ENCODE assay signal across 10 cellular contexts in genomic region chr2:40431600-40431955, GRCh38. TPM values are rescaled to one million over a fixed set of nuclear protein-coding genes. Genes with fewer than 3 reads are reported as not detected.
A peak's percentile ranks its signal among the peaks of the same experiment; 100 is the strongest.
DNase-seq lines count a peak whose midpoint lies in the region; ATAC-seq, FAIRE-seq and TF ChIP-seq lines count a peak whose summit lies in the region.
"Had no signal": no experiment of that assay in that cellular context is flagged by ENCODE, and none has a peak within 500 bp of the region (broad histone marks: within the 10 kb centered on the region; RNA-seq: fewer than 3 reads in every experiment).

No MANE protein-coding gene starts in this region.

- H2AFZ ChIP-seq in endothelial cell of umbilical vein (ENCODE audit: low read depth, low read length) = no peak overlapping the region

- peaks cover 31% of the 10 kb centered on the region for H3K4me1 ChIP-seq in endothelial cell of umbilical vein (ENCODE audit: control insufficient read depth, extremely low read depth, insufficient read depth, low read length)

- POLR2A ChIA-PET in endothelial cell of umbilical vein (lab: Charles Lee) = no interaction called here

- TF ChIP-seq CTCF in endothelial cell of umbilical vein (IDR thresholded peaks at IDR 0.05; ENCODE audit: extremely low read depth in 1 of 2, insufficient read depth in 1 of 2, low read depth in 1 of 2, low read length in 2 of 2) = no peak

- no peak overlapping the region for H3K4me2 ChIP-seq in endothelial cell of umbilical vein (ENCODE audit: insufficient read depth, low read length)

- no peaks in the 10 kb centered on the region for H3K9me3 ChIP-seq in endothelial cell of umbilical vein (replicated peaks; ENCODE audit: control insufficient read depth, insufficient read depth, low read length)
- H3K9me3 ChIP-seq: tibial nerve had no signal

- H3K9me1 ChIP-seq in endothelial cell of umbilical vein (replicated peaks; ENCODE audit: control insufficient read depth, extremely low read depth, insufficient read depth, low read length) = no peaks in the 10 kb centered on the region

- no peak overlapping the region for H3K9ac ChIP-seq in endothelial cell of umbilical vein (replicated peaks; ENCODE audit: extremely low read depth, insufficient read depth, low read length)

- TF ChIP-seq POLR2A in endothelial cell of umbilical vein (IDR thresholded peaks at IDR 0.05; ENCODE audit: low read depth, low read length) = no peak

- CTCF ChIA-PET in endothelial cell of umbilical vein (lab: Charles Lee) = interaction anchor here (0.9 to 1.9 kb wide), 6 partner anchors 16 to 969 kb away, joined by 3 to 10 read pairs (median 6); no protein-coding TSS in a partner anchor

- FAIRE-seq in endothelial cell of umbilical vein (lab: Jason Lieb, UNC) (no peak), GM19239 (lab: Jason Lieb, UNC) (no peak)

- DNase-seq in AML-193 (lab: John Stamatoyannopoulos, UW) = peak; percentile 69 to 82
- peak; percentile 76 for DNase-seq in NOMO-1 treated with dmso at 0.1 percent for 144 hours (lab: John Stamatoyannopoulos, UW; ENCODE audit: unreplicated experiment)
- no peak for DNase-seq in endothelial cell of umbilical vein (ENCODE audit: low read depth, low spot score)
- DNase-seq in occipital lobe (lab: John Stamatoyannopoulos, UW) = peak; percentile 24
- DNase-seq in GM19239 (ENCODE audit: insufficient read length, low spot score) = no peak
- no peak for DNase-seq in NCI-H2029 (lab: John Stamatoyannopoulos, UW)
- DNase-seq: activated CD8-positive, alpha-beta memory T cell treated with anti-CD3 and anti-CD28 coated beads, Interleukin-2, amount 50 U/mL, for 4 hours had no signal

- H3K79me2 ChIP-seq in endothelial cell of umbilical vein (ENCODE audit: control insufficient read depth, insufficient read depth, low read length) = no peaks in the 10 kb centered on the region

- intact Hi-C loops in endothelial cell of umbilical vein (cut with micrococcal nuclease) = no loop called here

- no peak for ATAC-seq in HG03378 (IDR thresholded peaks at IDR 0.05; ENCODE audit: unreplicated experiment)
- ATAC-seq in HG02759 (IDR thresholded peaks at IDR 0.05; ENCODE audit: unreplicated experiment) = no peak

- no peak overlapping the region for H3K4me3 ChIP-seq in endothelial cell of umbilical vein (replicated peaks in 1 of 3; ENCODE audit: insufficient read depth in 1 of 3, low read depth in 1 of 3, low read length in 3 of 3)
- H3K4me3 ChIP-seq: tibial nerve had no signal

- no peak overlapping the region for H3K27ac ChIP-seq in endothelial cell of umbilical vein (ENCODE audit: insufficient read depth, low read depth, low read length)
- H3K27ac ChIP-seq: tibial nerve had no signal

- dilution Hi-C loops in endothelial cell of umbilical vein (cut with MboI; ENCODE audit: extremely low pct_ligation_motif_present, low sequenced_read_pairs) = no loop called here

- H3K27me3 ChIP-seq in endothelial cell of umbilical vein (ENCODE audit: control insufficient read depth in 2 of 2, insufficient read depth in 2 of 2, low read length in 2 of 2) = no peaks in the 10 kb centered on the region
- H3K27me3 ChIP-seq: tibial nerve had no signal

- no peaks in the 10 kb centered on the region for H4K20me1 ChIP-seq in endothelial cell of umbilical vein (replicated peaks; ENCODE audit: control insufficient read depth, extremely low read depth, insufficient read depth, low read length)

- no peaks in the 10 kb centered on the region for H3K36me3 ChIP-seq in endothelial cell of umbilical vein (ENCODE audit: control insufficient read depth in 2 of 2, extremely low read depth in 1 of 2, insufficient read depth in 2 of 2, low read length in 2 of 2)
- H3K36me3 ChIP-seq: tibial nerve had no signal

- no TSS peak for BruUV-seq in endothelial cell of umbilical vein (replicated peaks; lab: Mats Ljungman, UMichigan)

TF ChIP-seq in endothelial cell of umbilical vein, 7 proteins besides CTCF, POLR2A, EP300 and RAD21:
- TF ChIP-seq EZH2 (IDR thresholded peaks at IDR 0.05; ENCODE audit: borderline replicate concordance, low read depth, low read length, severe bottlenecking) = no peak
- TF ChIP-seq MYC (IDR thresholded peaks at IDR 0.05; ENCODE audit: low read depth, low read length) = no peak
- TF ChIP-seq POLR2AphosphoS5 (IDR thresholded peaks at IDR 0.05; ENCODE audit: insufficient read depth, low read depth, low read length) = no peak
- TF ChIP-seq JUN (IDR thresholded peaks at IDR 0.05; ENCODE audit: borderline replicate concordance, insufficient read depth, insufficient read length, low read depth) = no peak
- TF ChIP-seq MAX (IDR thresholded peaks at IDR 0.05; ENCODE audit: insufficient read depth, insufficient read length) = no peak
- TF ChIP-seq GATA2 (IDR thresholded peaks at IDR 0.05; ENCODE audit: insufficient read depth, insufficient read length, low read depth, low read length) = peak; percentile 41

RNA-seq across cellular contexts. Expression of gene SLC8A1, which starts 20.3 kb away (rescaled TPM):
- 1.8 and 2.1 TPM in 2 replicates for total RNA-seq in endothelial cell of umbilical vein
- 0.11 and 0.19 TPM in 2 replicates for polyA plus RNA-seq in endothelial cell of umbilical vein
- polyA plus RNA-seq in endothelial cell of umbilical vein (2011; cell fraction: cytosol; rRNA removed) = 0.20 and 0.35 TPM in 2 replicates
- 0.45 and 0.74 TPM in 2 replicates for polyA plus RNA-seq in endothelial cell of umbilical vein (2011; cell fraction: nucleus; rRNA removed)
- 0.18 and 0.98 TPM in 2 replicates for polyA plus RNA-seq in endothelial cell of umbilical vein (2012)
- 3.5 and 5.3 TPM in 2 replicates for polyA minus RNA-seq in endothelial cell of umbilical vein
- polyA minus RNA-seq in endothelial cell of umbilical vein (2011; cell fraction: cytosol; rRNA and poly(A)+ RNA removed) = not detected
- 2.8 and 4.4 TPM in 2 replicates for polyA minus RNA-seq in endothelial cell of umbilical vein (2011; cell fraction: nucleus; rRNA and poly(A)+ RNA removed)
- 277 TPM for total RNA-seq in occipital lobe

Comparison
In these comparisons a context has a peak if more than half of its experiments do, and no peak if none do; other contexts are left out.
1. DNase-seq: peak in AML-193 (2 of 2), NOMO-1 treated with dmso at 0.1 percent for 144 hours (single experiment) and occipital lobe (single experiment); none in endothelial cell of umbilical vein (single experiment), GM19239 (single experiment) and NCI-H2029 (single experiment).
2. RNA of gene SLC8A1, which starts 20.3 kb away (total RNA-seq): 277 TPM in occipital lobe (single experiment); 1.8 to 2.1 TPM in endothelial cell of umbilical vein; every median in the first group is over 10 times any median in the second.